Comparison of ENCODE assay signal across 8 cellular contexts in the genomic region with DNA sequence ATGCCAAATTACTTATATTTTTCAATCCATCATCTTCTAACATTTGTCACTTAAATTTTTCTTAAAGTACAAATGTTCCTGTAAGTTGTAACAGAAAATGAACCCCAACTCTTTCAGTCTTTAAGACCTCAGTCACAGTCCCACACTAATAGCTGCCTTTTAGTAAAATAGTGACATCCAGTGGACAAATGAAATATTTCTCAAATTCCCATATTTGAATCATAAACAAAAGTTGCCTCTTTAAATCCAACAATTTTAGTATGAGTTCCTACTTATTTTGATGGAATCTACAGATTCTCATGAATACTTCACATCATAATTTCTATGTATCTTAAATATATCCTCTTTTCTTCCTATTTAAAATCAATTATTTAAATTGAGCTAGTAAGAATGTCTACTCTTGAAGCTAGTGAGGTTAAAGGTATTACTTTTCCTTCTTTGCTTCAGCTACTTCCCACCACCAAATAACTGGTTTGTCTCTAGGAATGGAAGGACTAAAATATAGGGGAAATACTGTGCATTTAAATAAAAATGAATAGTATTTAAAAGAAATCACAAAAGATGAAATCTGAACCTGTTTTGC. TPM values are rescaled to one million over a fixed set of nuclear protein-coding genes. Genes with fewer than 3 reads are reported as not detected.
DNase-seq lines count a peak whose midpoint lies in the region; ATAC-seq and TF ChIP-seq lines count a peak whose summit lies in the region.

No MANE protein-coding gene starts in this region.

- no peaks in the 10 kb centered on the region for H3K9me3 Mint-ChIP-seq in CD4-positive, CD25-positive, alpha-beta regulatory T cell

- H3K4me3 ChIP-seq in CD4-positive, CD25-positive, alpha-beta regulatory T cell (ENCODE audit: low read depth, low read length) = no peak overlapping the region
- H3K4me3 ChIP-seq in tibial nerve = no peak overlapping the region

- no peaks in the 10 kb centered on the region for H3K9me3 ChIP-seq in CD4-positive, CD25-positive, alpha-beta regulatory T cell (ENCODE audit: control insufficient read depth in 2 of 2, low read length in 2 of 2)
- H3K9me3 ChIP-seq in tibial nerve = no peaks in the 10 kb centered on the region

- ATAC-seq in CD4-positive, CD25-positive, alpha-beta regulatory T cell (ENCODE audit: low read depth in 2 of 2) = peak in 1 of 2 donors; percentile 43
- peak; percentile 78 for ATAC-seq in GM19035 (IDR thresholded peaks at IDR 0.05; ENCODE audit: unreplicated experiment)
- peak; percentile 74 for ATAC-seq in HG03378 (IDR thresholded peaks at IDR 0.05; ENCODE audit: unreplicated experiment)

- H3K27ac Mint-ChIP-seq in CD4-positive, CD25-positive, alpha-beta regulatory T cell = no peak overlapping the region

- peak; percentile 20 to 55 (median 40) for TF ChIP-seq CTCF in tibial nerve (IDR thresholded peaks at IDR 0.05)

- H3K27me3 ChIP-seq in CD4-positive, CD25-positive, alpha-beta regulatory T cell (ENCODE audit: control insufficient read depth, insufficient read depth, low read length) = no peaks in the 10 kb centered on the region
- H3K27me3 ChIP-seq in tibial nerve = no peaks in the 10 kb centered on the region

- peak in 2 of 3 donors; percentile 12 to 41 for DNase-seq in CD4-positive, CD25-positive, alpha-beta regulatory T cell
- DNase-seq in RPMI8226 (peak; percentile 18), foreskin melanocyte (peak; percentile 17), tibial nerve (ENCODE audit: low spot score in 2 of 2) (no peak), T-helper 9 cell (no peak)
- DNase-seq in stimulated activated CD8-positive, alpha-beta memory T cell treated with anti-CD3 and anti-CD28 coated beads, Interleukin-4, amount 100 ng/mL, for 48 hours = no peak

- H3K36me3 Mint-ChIP-seq in CD4-positive, CD25-positive, alpha-beta regulatory T cell = peaks cover 29% of the 10 kb centered on the region

- H3K27ac ChIP-seq in CD4-positive, CD25-positive, alpha-beta regulatory T cell (ENCODE audit: insufficient read depth, low read length, poor library complexity, severe bottlenecking) = no peak overlapping the region
- no peak overlapping the region for H3K27ac ChIP-seq in tibial nerve

- TF ChIP-seq EP300 in tibial nerve (IDR thresholded peaks at IDR 0.05) = no peak

- no peak for TF ChIP-seq POLR2A in tibial nerve (IDR thresholded peaks at IDR 0.05)

- no peaks in the 10 kb centered on the region for H3K4me1 ChIP-seq in CD4-positive, CD25-positive, alpha-beta regulatory T cell (ENCODE audit: control insufficient read depth, insufficient read depth, low read length, poor library complexity, severe bottlenecking)
- peaks cover 0 to 27% (median 3%) of the 10 kb centered on the region in 4 donors for H3K4me1 ChIP-seq in tibial nerve

- no peaks in the 10 kb centered on the region for H3K27me3 Mint-ChIP-seq in CD4-positive, CD25-positive, alpha-beta regulatory T cell

- H3K4me1 Mint-ChIP-seq in CD4-positive, CD25-positive, alpha-beta regulatory T cell = peaks cover 10 to 32% (median 22%) of the 10 kb centered on the region in 4 donors

- no peak overlapping the region for H3K4me3 Mint-ChIP-seq in CD4-positive, CD25-positive, alpha-beta regulatory T cell

- H3K36me3 ChIP-seq in CD4-positive, CD25-positive, alpha-beta regulatory T cell (ENCODE audit: control insufficient read depth, insufficient read depth, low read length) = peaks cover 70% of the 10 kb centered on the region
- H3K36me3 ChIP-seq in tibial nerve = peaks cover 0 to 38% (median 5%) of the 10 kb centered on the region in 3 donors

RNA-seq across cellular contexts. Expression of a gene that starts 9.2 kb away (rescaled TPM):
- total RNA-seq in CD4-positive, CD25-positive, alpha-beta regulatory T cell = 20.3 TPM
- polyA plus RNA-seq in CD4-positive, CD25-positive, alpha-beta regulatory T cell = 10 to 100 TPM; 10.3 to 15.6 (median 12.1) TPM
- total RNA-seq in tibial nerve = 10 to 100 TPM; 25.7 to 41.5 (median 36.2) TPM

RNA-seq across cellular contexts. Expression of a gene that starts 24.8 kb away (rescaled TPM):
- total RNA-seq in CD4-positive, CD25-positive, alpha-beta regulatory T cell = 2.7 TPM
- polyA plus RNA-seq in CD4-positive, CD25-positive, alpha-beta regulatory T cell = under 1 TPM in 3 of 4 donors, not detected in 1; 0.27 to 0.60 (median 0.30) TPM
- total RNA-seq in tibial nerve = 10 to 100 TPM; 26.5 to 51.3 (median 31.9) TPM

Comparison
In these comparisons a context has a peak if more than half of its experiments do, and no peak if none do; other contexts are left out.
1. DNase-seq: peak in CD4-positive, CD25-positive, alpha-beta regulatory T cell (2 of 3), RPMI8226 (single experiment) and foreskin melanocyte (single experiment); none in tibial nerve (0 of 2), stimulated activated CD8-positive, alpha-beta memory T cell treated with anti-CD3 and anti-CD28 coated beads, Interleukin-4, amount 100 ng/mL, for 48 hours (single experiment) and T-helper 9 cell (single experiment).